Comparison of ENCODE assay signal across 11 cellular contexts in genomic region chr3:4827767-4828166, GRCh38.
DNase-seq lines count a peak whose midpoint lies in the region; ATAC-seq, FAIRE-seq and TF ChIP-seq lines count a peak whose summit lies in the region.
"Had no signal": no experiment of that assay in that cellular context is flagged by ENCODE, and none has a peak within 500 bp of the region (broad histone marks: within the 10 kb centered on the region; RNA-seq: fewer than 3 reads in every experiment).

No MANE protein-coding gene starts in this region.

- intact Hi-C loops in GM12878 (cut with micrococcal nuclease; ENCODE audit: unreplicated experiment) (loop anchor here (5.0 kb wide), 1 partner anchor 105 kb away; no protein-coding TSS in a partner anchor), pancreas (cut with DNase I) (no loop called here)

- CTCF ChIA-PET in GM12878 (lab: Yijun Ruan, JAX) = interaction anchor here (0.9 to 3.2 kb wide), 10 partner anchors 11 to 232 kb away, joined by 3 to 26 read pairs (median 6); partner anchors contain the start of gene BHLHE40

- no peak overlapping the region for H2AFZ ChIP-seq in GM12878 (ENCODE audit: control insufficient read depth, low read depth, low read length)

- no peak overlapping the region for H3K4me3 ChIP-seq in CD4-positive, CD25-positive, alpha-beta regulatory T cell (ENCODE audit: low read depth, low read length)
- no peak overlapping the region for H3K4me3 ChIP-seq in Jurkat, Clone E6-1 (ENCODE audit: low read length)
- no peak overlapping the region for H3K4me3 ChIP-seq in GM12878
- H3K4me3 ChIP-seq in neutrophil (ENCODE audit: low read depth in 1 of 2, low read length in 1 of 2) = peak overlapping the region in 1 of 2 experiments; percentile 11
- no peak overlapping the region for H3K4me3 ChIP-seq in pancreas

- POLR2A ChIA-PET in GM12878 (lab: Charles Lee) = interaction anchor here (1.7 to 2.4 kb wide), 4 partner anchors 24 to 156 kb away, joined by 4 to 10 read pairs (median 6); no protein-coding TSS in a partner anchor

- no peak overlapping the region for H3K27ac ChIP-seq in CD4-positive, CD25-positive, alpha-beta regulatory T cell (ENCODE audit: insufficient read depth, low read length, poor library complexity, severe bottlenecking)
- H3K27ac ChIP-seq in GM12878 (ENCODE audit: control insufficient read depth, insufficient read depth) = no peak overlapping the region
- H3K27ac ChIP-seq in neutrophil = peak overlapping the region; percentile 42
- H3K27ac ChIP-seq in pancreas = peak overlapping the region in 1 of 4 donors; percentile 12

- DNase-seq in CD4-positive, CD25-positive, alpha-beta regulatory T cell = no peak
- peak; percentile 36 for DNase-seq in Jurkat, Clone E6-1 (ENCODE audit: low read depth, low spot score)
- DNase-seq in GM12878 (ENCODE audit: low read depth, low spot score) (no peak), pancreas (no peak), nephron progenitor cell (no peak)
- DNase-seq: stimulated activated CD4-positive, alpha-beta T cell treated with anti-CD3 and anti-CD28 coated beads, Interleukin-1b, Interleukin-23, amount 100 ng/mL, for 48 hours had no signal

- TF ChIP-seq CTCF in GM12878 (IDR thresholded peaks at IDR 0.05 in 2 of 3, conservative IDR thresholded peaks at IDR 0.05 in 1 of 3; ENCODE audit: control insufficient read depth in 2 of 3, extremely low read depth in 1 of 3, insufficient read depth in 1 of 3, low read depth in 3 of 3, low read length in 3 of 3) (no peak), neutrophil (IDR thresholded peaks at IDR 0.05) (no peak), pancreas (IDR thresholded peaks at IDR 0.05) (no peak), nephron progenitor cell (IDR thresholded peaks at IDR 0.05) (no peak)

- no peak for TF ChIP-seq POLR2A in GM12878 (IDR thresholded peaks at IDR 0.05; ENCODE audit: low read depth, low read length)

- peak overlapping the region; percentile 15 to 93 (median 26) for H3K27ac Mint-ChIP-seq in CD4-positive, CD25-positive, alpha-beta regulatory T cell
- H3K27ac Mint-ChIP-seq in nephron progenitor cell = no peak overlapping the region

- ATAC-seq in CD4-positive, CD25-positive, alpha-beta regulatory T cell (ENCODE audit: low read depth in 2 of 2) = no peak
- ATAC-seq in GM12878 (no peak), GM19397 (IDR thresholded peaks at IDR 0.05; ENCODE audit: unreplicated experiment) (no peak), pancreas (no peak), HG02623 (IDR thresholded peaks at IDR 0.05; ENCODE audit: unreplicated experiment) (no peak)

- H3K27me3 ChIP-seq in CD4-positive, CD25-positive, alpha-beta regulatory T cell (ENCODE audit: control insufficient read depth, insufficient read depth, low read length) = no peaks in the 10 kb centered on the region
- H3K27me3 ChIP-seq in GM12878 (replicated peaks in 1 of 2; ENCODE audit: control insufficient read depth in 2 of 2, insufficient read depth in 2 of 2, low read length in 1 of 2) = no peaks in the 10 kb centered on the region
- H3K27me3 ChIP-seq in neutrophil = no peaks in the 10 kb centered on the region
- H3K27me3 ChIP-seq in pancreas = no peaks in the 10 kb centered on the region

- H3K9me3 ChIP-seq in CD4-positive, CD25-positive, alpha-beta regulatory T cell (ENCODE audit: control insufficient read depth in 2 of 2, low read length in 2 of 2) = no peaks in the 10 kb centered on the region
- H3K9me3 ChIP-seq in GM12878 (replicated peaks; ENCODE audit: control insufficient read depth, insufficient read depth, low read length) (no peaks in the 10 kb centered on the region), neutrophil (no peaks in the 10 kb centered on the region), pancreas (no peaks in the 10 kb centered on the region)

- peaks cover 40% of the 10 kb centered on the region for H3K36me3 Mint-ChIP-seq in CD4-positive, CD25-positive, alpha-beta regulatory T cell
- H3K36me3 Mint-ChIP-seq in nephron progenitor cell (ENCODE audit: low read depth) = peaks cover 78% of the 10 kb centered on the region

- BruUV-seq in GM12878 (replicated peaks; lab: Mats Ljungman, UMichigan) = no TSS peak

- no peak overlapping the region for H3K9ac ChIP-seq in GM12878 (ENCODE audit: control insufficient read depth, insufficient read depth, low read length)

- RAD21 ChIA-PET in GM12878 (lab: Charles Lee; ENCODE audit: unreplicated experiment) = interaction anchor here (0.8 to 14.9 kb wide), 9 partner anchors 14 to 200 kb away, joined by 3 to 325 read pairs (median 4); partner anchors contain the start of gene BHLHE40

- peaks cover 34 to 94% (median 82%) of the 10 kb centered on the region in 4 donors for H3K4me1 Mint-ChIP-seq in CD4-positive, CD25-positive, alpha-beta regulatory T cell
- H3K4me1 Mint-ChIP-seq in nephron progenitor cell = peaks cover 59% of the 10 kb centered on the region

- H3K4me1 ChIP-seq in CD4-positive, CD25-positive, alpha-beta regulatory T cell (ENCODE audit: control insufficient read depth, insufficient read depth, low read length, poor library complexity, severe bottlenecking) = peaks cover 70% of the 10 kb centered on the region
- H3K4me1 ChIP-seq in GM12878 (ENCODE audit: control insufficient read depth, insufficient read depth, low read length) (peaks cover 26% of the 10 kb centered on the region), neutrophil (ENCODE audit: control insufficient read depth in 1 of 2, insufficient read depth in 1 of 2, low read depth in 1 of 2, low read length in 1 of 2) (peaks cover 65 to 68% of the 10 kb centered on the region in 2 experiments), pancreas (peaks cover 15 to 29% (median 21%) of the 10 kb centered on the region in 3 donors)

- H4K20me1 ChIP-seq in GM12878 (ENCODE audit: control insufficient read depth, insufficient read depth) = no peaks in the 10 kb centered on the region

- peaks cover 5% of the 10 kb centered on the region for H3K27me3 Mint-ChIP-seq in CD4-positive, CD25-positive, alpha-beta regulatory T cell
- H3K27me3 Mint-ChIP-seq in nephron progenitor cell (ENCODE audit: low read depth, poor library complexity) = no peaks in the 10 kb centered on the region
- H3K27me3 Mint-ChIP-seq: central memory CD8-positive, alpha-beta T cell had no signal

- no peak for TF ChIP-seq EP300 in GM12878 (IDR thresholded peaks at IDR 0.05; ENCODE audit: borderline replicate concordance in 1 of 2, control insufficient read depth in 1 of 2, low read depth in 2 of 2, low read length in 2 of 2)

- TF ChIP-seq RAD21 in GM12878 (IDR thresholded peaks at IDR 0.05; ENCODE audit: insufficient read depth, low read depth, low read length) = no peak

- SMC1A ChIA-PET in GM12878 (lab: Charles Lee; ENCODE audit: uncharacterized antibody, unreplicated experiment) = interaction anchor here (0.5 to 11.1 kb wide), 22 partner anchors 11 to 166 kb away, joined by 3 to 129 read pairs (median 6); partner anchors contain the start of gene BHLHE40

- FAIRE-seq in GM12878 (lab: Jason Lieb, UNC) (no peak), pancreas (lab: Jason Lieb, UNC) (no peak)

- H3K4me3 Mint-ChIP-seq in CD4-positive, CD25-positive, alpha-beta regulatory T cell = peak overlapping the region in 2 of 4 donors; percentile 19 to 47
- H3K4me3 Mint-ChIP-seq in nephron progenitor cell = no peak overlapping the region
- H3K4me3 Mint-ChIP-seq: central memory CD8-positive, alpha-beta T cell had no signal

- no peaks in the 10 kb centered on the region for H3K79me2 ChIP-seq in GM12878 (ENCODE audit: control insufficient read depth, insufficient read depth, low read length)

- no peaks in the 10 kb centered on the region for H3K9me3 Mint-ChIP-seq in CD4-positive, CD25-positive, alpha-beta regulatory T cell
- H3K9me3 Mint-ChIP-seq in nephron progenitor cell = no peaks in the 10 kb centered on the region
- H3K9me3 Mint-ChIP-seq: central memory CD8-positive, alpha-beta T cell; IgD-negative memory B cell had no signal

- no peak overlapping the region for H3K4me2 ChIP-seq in GM12878 (ENCODE audit: control insufficient read depth, insufficient read depth)

- H3K36me3 ChIP-seq in CD4-positive, CD25-positive, alpha-beta regulatory T cell (ENCODE audit: control insufficient read depth, insufficient read depth, low read length) = no peaks in the 10 kb centered on the region
- H3K36me3 ChIP-seq in GM12878 (ENCODE audit: control insufficient read depth in 2 of 2, insufficient read depth in 2 of 2, low read length in 1 of 2) (peaks cover 0 to 14% of the 10 kb centered on the region in 2 experiments; a peak in 2 of 4 replicates), neutrophil (no peaks in the 10 kb centered on the region), pancreas (no peaks in the 10 kb centered on the region)

- 79% methylated on average over 8 of the region's 8 CpGs for WGBS in GM12878 (ENCODE audit: insufficient coverage, insufficient replicate concordance, low lambda C conversion rate, missing lambda C conversion rate)
- WGBS in pancreas, 2 donors = 69 to 76% methylated on average over 8 of the region's 8 CpGs

- in situ Hi-C loops in GM12878 (cut with MboI) = no loop called here

TF ChIP-seq in GM12878, 131 proteins besides CTCF, POLR2A, EP300 and RAD21 (continues in another document):
- TF ChIP-seq LARP7 (IDR thresholded peaks at IDR 0.05) (no peak), MLLT1 (IDR thresholded peaks at IDR 0.05) (peak; percentile 76)
